Comparison of ENCODE assay signal across 12 cellular contexts in the genomic region with DNA sequence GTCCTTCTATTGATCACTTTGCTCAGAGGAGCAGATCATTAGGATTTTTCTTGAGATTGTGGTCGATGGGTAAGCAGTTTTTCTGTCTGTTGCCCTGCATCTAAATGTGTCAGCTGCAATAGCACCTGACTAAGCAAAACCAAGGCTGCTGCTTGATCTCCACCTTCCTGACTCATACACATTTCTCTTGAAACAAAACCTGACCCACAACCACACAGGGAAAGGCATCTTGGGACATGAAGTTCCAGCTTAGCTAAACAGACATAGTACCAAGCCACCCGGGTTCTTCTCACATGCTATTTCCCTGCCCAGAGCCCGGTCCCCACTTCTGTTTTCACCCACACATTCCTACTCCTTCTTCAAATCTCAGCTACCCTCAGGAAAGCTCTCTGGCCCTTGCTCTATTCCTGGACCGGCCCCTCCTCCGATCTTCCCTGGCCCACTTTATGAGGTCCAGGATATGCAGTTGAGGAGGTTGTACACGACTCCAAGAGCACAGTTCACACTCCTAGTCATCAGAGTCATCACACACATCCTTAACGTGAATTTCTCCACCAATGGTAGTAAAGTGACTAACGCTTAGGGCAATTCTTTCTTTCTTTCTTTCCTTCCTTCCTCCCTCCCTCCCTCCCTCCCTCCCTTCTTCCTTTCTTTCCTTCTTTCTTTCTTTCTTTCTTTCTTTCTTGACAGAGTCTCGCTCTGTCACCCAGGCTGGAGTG. TPM values are rescaled to one million over a fixed set of nuclear protein-coding genes. Genes with fewer than 3 reads are reported as not detected.
DNase-seq lines count a peak whose midpoint lies in the region; ATAC-seq, FAIRE-seq and TF ChIP-seq lines count a peak whose summit lies in the region.
"Had no signal": no experiment of that assay in that cellular context is flagged by ENCODE, and none has a peak within 500 bp of the region (broad histone marks: within the 10 kb centered on the region; RNA-seq: fewer than 3 reads in every experiment).

No MANE protein-coding gene starts in this region.

- H3K4me1 ChIP-seq in foreskin keratinocyte: peaks cover 32% of the 10 kb centered on the region
- H3K4me1 ChIP-seq: colonic mucosa had no signal

- H3K36me3 Mint-ChIP-seq in T-helper 2 cell treated with Interferon-gamma antibody and Interleukin-4, amounts not matched to agents 5 μg/mL and 100 μg/mL, for 36 hours (ENCODE audit: low read depth): no peaks in the 10 kb centered on the region

- no peak for FAIRE-seq in GM19239 (lab: Jason Lieb, UNC)

- H3K4me3 Mint-ChIP-seq in T-helper 2 cell treated with Interferon-gamma antibody and Interleukin-4, amounts not matched to agents 5 μg/mL and 100 μg/mL, for 36 hours: no peak overlapping the region

- H3K27ac ChIP-seq in foreskin keratinocyte: peak overlapping the region; percentile 49
- H3K27ac ChIP-seq: BLaER1 treated with 17β-estradiol and CSF1 and Interleukin-3, amounts not matched to agents 10 nM and 100 nM; colonic mucosa had no signal

- ATAC-seq in foreskin keratinocyte: peak; percentile 64
- ATAC-seq in HG03520 (IDR thresholded peaks at IDR 0.05; ENCODE audit: unreplicated experiment): no peak
- ATAC-seq in GM18517 (IDR thresholded peaks at IDR 0.05; ENCODE audit: unreplicated experiment): no peak

- H3K27me3 Mint-ChIP-seq in T-helper 2 cell treated with Interferon-gamma antibody and Interleukin-4, amounts not matched to agents 5 μg/mL and 100 μg/mL, for 36 hours (ENCODE audit: low read depth): peaks cover 36% of the 10 kb centered on the region

- H3K4me1 Mint-ChIP-seq in T-helper 2 cell treated with Interferon-gamma antibody and Interleukin-4, amounts not matched to agents 5 μg/mL and 100 μg/mL, for 36 hours (ENCODE audit: low read depth): peaks cover 3% of the 10 kb centered on the region

- H3K27ac Mint-ChIP-seq in T-helper 2 cell treated with Interferon-gamma antibody and Interleukin-4, amounts not matched to agents 5 μg/mL and 100 μg/mL, for 36 hours: no peak overlapping the region
- H3K27ac Mint-ChIP-seq: activated T-helper 2 cell treated with anti-CD3 and anti-CD28 coated beads, Interferon-gamma antibody, Interleukin-2, Interleukin-4, amounts not matched to agents 10 μg/mL and 5 μg/mL and 100 μg/mL, durations not matched to agents 14 hours and 24 hours and 36 hours had no signal

- TF ChIP-seq CTCF in foreskin keratinocyte (conservative IDR thresholded peaks at IDR 0.05): no peak

- H3K27me3 ChIP-seq in foreskin keratinocyte: no peaks in the 10 kb centered on the region
- H3K27me3 ChIP-seq: BLaER1 treated with 17β-estradiol and CSF1 and Interleukin-3, amounts not matched to agents 10 nM and 100 nM had no signal

- no peaks in the 10 kb centered on the region for H3K9me3 Mint-ChIP-seq in T-helper 2 cell treated with Interferon-gamma antibody and Interleukin-4, amounts not matched to agents 5 μg/mL and 100 μg/mL, for 36 hours
- H3K9me3 Mint-ChIP-seq: activated T-helper 2 cell treated with anti-CD3 and anti-CD28 coated beads, Interferon-gamma antibody, Interleukin-2, Interleukin-4, amounts not matched to agents 10 μg/mL and 5 μg/mL and 100 μg/mL, durations not matched to agents 14 hours and 24 hours and 36 hours had no signal

- peak; percentile 8 for DNase-seq in stimulated activated CD4-positive, alpha-beta T cell treated with anti-CD3 and anti-CD28 coated beads, Interleukin-15, amount 100 ng/mL, for 24 hours
- DNase-seq in stimulated activated CD4-positive, alpha-beta T cell treated with anti-CD3 and anti-CD28 coated beads, Interleukin-4, amount 100 ng/mL, for 4 hours: no peak
- DNase-seq in T-helper 2 cell treated with Interferon-gamma antibody and Interleukin-4, amounts not matched to agents 5 μg/mL and 100 μg/mL, for 36 hours (ENCODE audit: low spot score): peak; percentile 7
- DNase-seq in foreskin keratinocyte (peak; percentile 77 to 91), ureter (ENCODE audit: low spot score) (peak; percentile 25), GM19239 (ENCODE audit: insufficient read length, low spot score) (no peak)
- DNase-seq: colonic mucosa, NCI-H748 treated with DMSO at 0.1 percent for 48 hours had no signal

RNA-seq across cellular contexts. Expression of a gene that starts 16.1 kb away (rescaled TPM):
- total RNA-seq in foreskin keratinocyte (7.9 and 10.5 TPM in 2 replicates), ureter (22.0 TPM)
- 1.6 and 3.0 TPM in 2 replicates for polyA plus RNA-seq in foreskin keratinocyte

Comparison
In these comparisons a context has a peak if more than half of its experiments do, and no peak if none do; other contexts are left out.
1. DNase-seq: peak in stimulated activated CD4-positive, alpha-beta T cell treated with anti-CD3 and anti-CD28 coated beads, Interleukin-15, amount 100 ng/mL, for 24 hours (single experiment), T-helper 2 cell treated with Interferon-gamma antibody and Interleukin-4, amounts not matched to agents 5 μg/mL and 100 μg/mL, for 36 hours (single experiment), foreskin keratinocyte (2 of 2) and ureter (single experiment); none in stimulated activated CD4-positive, alpha-beta T cell treated with anti-CD3 and anti-CD28 coated beads, Interleukin-4, amount 100 ng/mL, for 4 hours (0 of 2) and GM19239 (single experiment).